Comparison of ENCODE assay signal across 21 cellular contexts in genomic region chr2:184577741-184578140, GRCh38. TPM values are rescaled to one million over a fixed set of nuclear protein-coding genes. Genes with fewer than 3 reads are reported as not detected.
A peak's percentile ranks its signal among the peaks of the same experiment; 100 is the strongest.
DNase-seq lines count a peak whose midpoint lies in the region; ATAC-seq and TF ChIP-seq lines count a peak whose summit lies in the region.
"Had no signal": no experiment of that assay in that cellular context is flagged by ENCODE, and none has a peak within 500 bp of the region (broad histone marks: within the 10 kb centered on the region; RNA-seq: fewer than 3 reads in every experiment).

No MANE protein-coding gene starts in this region.

- intact Hi-C loops in CD14-positive monocyte (cut with micrococcal nuclease): no loop called here

- peak overlapping the region; percentile 13 to 86 (median 68) for H3K27ac Mint-ChIP-seq in CD14-positive monocyte
- H3K27ac Mint-ChIP-seq: B cell; CD4-positive, alpha-beta memory T cell; IgD-negative memory B cell had no signal

- H3K4me3 Mint-ChIP-seq in CD14-positive monocyte: peak overlapping the region in 1 of 2 donors; percentile 51
- H3K4me3 Mint-ChIP-seq: B cell; CD4-positive, alpha-beta memory T cell; IgD-negative memory B cell had no signal

- WGBS in tibial nerve, 2 donors: 58 to 61% methylated on average over 4 of the region's 4 CpGs

- peaks cover 4 to 15% (median 9%) of the 10 kb centered on the region in 7 donors for H3K9me3 Mint-ChIP-seq in CD14-positive monocyte

- no peaks in the 10 kb centered on the region for H3K9me3 ChIP-seq in tibial nerve

- H3K36me3 ChIP-seq in tibial nerve: no peaks in the 10 kb centered on the region

- no peak for TF ChIP-seq POLR2A in tibial nerve (IDR thresholded peaks at IDR 0.05)

- H3K27me3 ChIP-seq in HL-60 (ENCODE audit: insufficient read depth, poor library complexity, severe bottlenecking): no peaks in the 10 kb centered on the region
- H3K27me3 ChIP-seq in tibial nerve: no peaks in the 10 kb centered on the region

- TF ChIP-seq EP300 in tibial nerve (IDR thresholded peaks at IDR 0.05): no peak

- TF ChIP-seq CTCF in CD14-positive monocyte (IDR thresholded peaks at IDR 0.05) (no peak), HL-60 (IDR thresholded peaks at IDR 0.05; ENCODE audit: insufficient read depth, low read length) (no peak), tibial nerve (IDR thresholded peaks at IDR 0.05) (no peak)

- no peaks in the 10 kb centered on the region for H3K27me3 Mint-ChIP-seq in CD14-positive monocyte (ENCODE audit: low read depth in 3 of 3)
- H3K27me3 Mint-ChIP-seq: B cell; CD4-positive, alpha-beta memory T cell; IgD-negative memory B cell had no signal

- ATAC-seq in GM18511 (IDR thresholded peaks at IDR 0.05; ENCODE audit: unreplicated experiment): no peak

- no peaks in the 10 kb centered on the region for H3K36me3 Mint-ChIP-seq in CD14-positive monocyte
- H3K36me3 Mint-ChIP-seq: CD4-positive, alpha-beta memory T cell; IgD-negative memory B cell had no signal

- H3K27ac ChIP-seq in HL-60 (replicated peaks) (peak overlapping the region; percentile 35), tibial nerve (no peak overlapping the region)
- H3K27ac ChIP-seq: PC-9 had no signal

- H3K4me3 ChIP-seq in HL-60 (replicated peaks; ENCODE audit: insufficient read depth, low read length) (no peak overlapping the region), tibial nerve (no peak overlapping the region)
- H3K4me3 ChIP-seq: PC-9 had no signal

- H3K4me1 ChIP-seq in tibial nerve: no peaks in the 10 kb centered on the region

- no peak for DNase-seq in CD14-positive monocyte (ENCODE audit: low spot score)
- peak in 1 of 2 experiments; percentile 53 for DNase-seq in HL-60 (ENCODE audit: low read depth in 1 of 2, low spot score in 1 of 2)
- DNase-seq in NOMO-1 treated with dmso at 0.1 percent for 144 hours (lab: John Stamatoyannopoulos, UW; ENCODE audit: unreplicated experiment): peak; percentile 3
- peak; percentile 48 for DNase-seq in medulla oblongata (ENCODE audit: extremely low spot score)
- no peak for DNase-seq in tibial nerve (ENCODE audit: low spot score in 2 of 2)
- DNase-seq in NCI-H2196 treated with DMSO at 0.1 percent for 48 hours (lab: John Stamatoyannopoulos, UW; ENCODE audit: unreplicated experiment): no peak
- DNase-seq: Calu3; CD4-positive, alpha-beta memory T cell; DMS53; NCI-H1092; NCI-H146; NCI-H2081 treated with DMSO at 0.1 percent for 48 hours; NCI-H226; NCI-H524 treated with DMSO at 0.1 percent for 48 hours; PC-9; T-helper 1 cell had no signal

- H3K4me1 Mint-ChIP-seq in CD14-positive monocyte: peaks cover 8% of the 10 kb centered on the region
- H3K4me1 Mint-ChIP-seq: B cell; CD4-positive, alpha-beta memory T cell; IgD-negative memory B cell had no signal

RNA-seq across cellular contexts. Expression of gene ZNF804A, which starts 20.6 kb away (rescaled TPM):
- 1 to 10 TPM; 1.8 to 3.7 TPM for polyA plus RNA-seq in CD14-positive monocyte
- under 1 TPM in 2 of 4 donors, not detected in 2; 0.42 to 0.44 TPM for total RNA-seq in tibial nerve
- total RNA-seq: H1, PC-9, SK-MEL-5 had no signal

Comparison
In these comparisons a context has a peak if more than half of its experiments do, and no peak if none do; other contexts are left out.
1. DNase-seq: peak in NOMO-1 treated with dmso at 0.1 percent for 144 hours (single experiment) and medulla oblongata (single experiment); none in CD14-positive monocyte (single experiment), tibial nerve (0 of 2) and NCI-H2196 treated with DMSO at 0.1 percent for 48 hours (single experiment).